1 cellular context compared by ENCODE assay signal in the genomic region with DNA sequence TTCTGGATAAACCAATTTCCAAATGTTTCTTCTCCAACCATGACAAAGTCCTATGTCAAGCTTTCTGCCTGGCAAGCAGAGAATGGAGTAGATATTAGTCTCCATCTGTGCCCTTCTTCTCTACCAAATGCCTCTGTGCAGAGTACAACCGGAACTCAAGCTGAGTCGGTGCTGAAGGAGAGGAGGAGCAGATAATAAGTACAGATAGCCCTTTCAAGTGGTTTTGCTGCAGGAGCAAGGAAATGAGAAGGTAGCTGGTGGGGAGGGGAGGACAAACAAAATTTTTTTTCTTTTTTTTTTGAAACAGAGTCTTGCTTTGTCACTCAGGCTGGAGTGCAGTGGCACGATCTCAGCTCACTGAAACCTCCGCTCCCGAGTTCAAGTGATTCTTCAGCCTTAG.
TF ChIP-seq lines count a peak whose summit lies in the region.

No MANE protein-coding gene starts in this region.

TF ChIP-seq in K562, 482 proteins besides CTCF, POLR2A, EP300 and RAD21 (continued from another document):
- TF ChIP-seq, protein P1, sequence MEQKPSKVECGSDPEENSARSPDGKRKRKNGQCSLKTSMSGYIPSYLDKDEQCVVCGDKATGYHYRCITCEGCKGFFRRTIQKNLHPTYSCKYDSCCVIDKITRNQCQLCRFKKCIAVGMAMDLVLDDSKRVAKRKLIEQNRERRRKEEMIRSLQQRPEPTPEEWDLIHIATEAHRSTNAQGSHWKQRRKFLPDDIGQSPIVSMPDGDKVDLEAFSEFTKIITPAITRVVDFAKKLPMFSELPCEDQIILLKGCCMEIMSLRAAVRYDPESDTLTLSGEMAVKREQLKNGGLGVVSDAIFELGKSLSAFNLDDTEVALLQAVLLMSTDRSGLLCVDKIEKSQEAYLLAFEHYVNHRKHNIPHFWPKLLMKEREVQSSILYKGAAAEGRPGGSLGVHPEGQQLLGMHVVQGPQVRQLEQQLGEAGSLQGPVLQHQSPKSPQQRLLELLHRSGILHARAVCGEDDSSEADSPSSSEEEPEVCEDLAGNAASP (IDR thresholded peaks at IDR 0.05), result no peak
- TF ChIP-seq ARNT (IDR thresholded peaks at IDR 0.05), result no peak
- TF ChIP-seq ZBTB11 (CRISPR knock-in tag; IDR thresholded peaks at IDR 0.05), result peak in 1 of 3 experiments; percentile 60; a peak in 1 of 6 replicates
- TF ChIP-seq ZNF197 (CRISPR knock-in tag; IDR thresholded peaks at IDR 0.05; ENCODE audit: low read depth), result no peak
- no peak for TF ChIP-seq ZNF175 (CRISPR knock-in tag; IDR thresholded peaks at IDR 0.05; ENCODE audit: low read depth)
- peak; percentile 12; the same call in 1 of the 2 replicates for TF ChIP-seq NFE2 (IDR thresholded peaks at IDR 0.05; ENCODE audit: low read depth)
- peak; percentile 97 for TF ChIP-seq TCF7 (IDR thresholded peaks at IDR 0.05; ENCODE audit: borderline replicate concordance)
- TF ChIP-seq CBFB (CRISPR knock-in tag; IDR thresholded peaks at IDR 0.05), result no peak
- TF ChIP-seq ZNF384 (IDR thresholded peaks at IDR 0.05; ENCODE audit: low read depth, low read length), result 0 out of 2 replicates have a peak, but pooled peaks have one; percentile 32
- no peak for TF ChIP-seq SRF (CRISPR knock-in tag; IDR thresholded peaks at IDR 0.05)
- no peak for TF ChIP-seq THRAP3 (IDR thresholded peaks at IDR 0.05; ENCODE audit: borderline replicate concordance)
- TF ChIP-seq, protein P2, sequence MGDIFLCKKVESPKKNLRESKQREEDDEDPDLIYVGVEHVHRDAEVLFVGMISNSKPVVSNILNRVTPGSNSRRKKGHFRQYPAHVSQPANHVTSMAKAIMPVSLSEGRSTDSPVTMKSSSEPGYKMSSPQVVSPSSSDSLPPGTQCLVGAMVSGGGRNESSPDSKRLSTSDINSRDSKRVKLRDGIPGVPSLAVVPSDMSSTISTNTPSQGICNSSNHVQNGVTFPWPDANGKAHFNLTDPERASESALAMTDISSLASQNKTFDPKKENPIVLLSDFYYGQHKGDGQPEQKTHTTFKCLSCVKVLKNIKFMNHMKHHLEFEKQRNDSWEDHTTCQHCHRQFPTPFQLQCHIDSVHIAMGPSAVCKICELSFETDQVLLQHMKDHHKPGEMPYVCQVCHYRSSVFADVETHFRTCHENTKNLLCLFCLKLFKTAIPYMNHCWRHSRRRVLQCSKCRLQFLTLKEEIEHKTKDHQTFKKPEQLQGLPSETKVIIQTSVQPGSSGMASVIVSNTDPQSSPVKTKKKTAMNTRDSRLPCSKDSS (IDR thresholded peaks at IDR 0.05; ENCODE audit: low read depth, partially characterized antibody), result no peak
- no peak for TF ChIP-seq FOXO4 (CRISPR knock-in tag; IDR thresholded peaks at IDR 0.05)
- peak; percentile 58; the same call in 1 of the 2 replicates for TF ChIP-seq LEF1 (IDR thresholded peaks at IDR 0.05)
- no peak for TF ChIP-seq SIN3B (IDR thresholded peaks at IDR 0.05; ENCODE audit: low read depth)
- TF ChIP-seq MXD1 (CRISPR knock-in tag; IDR thresholded peaks at IDR 0.05; ENCODE audit: borderline replicate concordance, poor library complexity, severe bottlenecking), result no peak
